9 cellular contexts compared by ENCODE assay signal in genomic region chr1:224623743-224624333, GRCh38. TPM values are rescaled to one million over a fixed set of nuclear protein-coding genes. Genes with fewer than 3 reads are reported as not detected.
DNase-seq lines count a peak whose midpoint lies in the region; ATAC-seq and TF ChIP-seq lines count a peak whose summit lies in the region.
"Had no signal": no experiment of that assay in that cellular context is flagged by ENCODE, and none has a peak within 500 bp of the region (broad histone marks: within the 10 kb centered on the region; RNA-seq: fewer than 3 reads in every experiment).

No MANE protein-coding gene starts in this region.

- intact Hi-C loops in right lobe of liver (cut with DNase I): no loop called here

- ATAC-seq in HG03064 (IDR thresholded peaks at IDR 0.05; ENCODE audit: low read depth, unreplicated experiment): peak; percentile 93
- ATAC-seq in activated T-helper 17 cell treated with anti-CD3 and anti-CD28 coated beads, Interleukin-2, amount 50 U/mL, for 72 hours (replicated peaks): peak; percentile 94
- ATAC-seq in right lobe of liver: peak in 3 of 4 donors; percentile 13 to 45 (median 40)

- H3K27ac ChIP-seq in right lobe of liver: no peak overlapping the region
- H3K27ac ChIP-seq: C4-2B had no signal

- H3K36me3 Mint-ChIP-seq in activated T-helper 17 cell treated with anti-CD3 and anti-CD28 coated beads, Interleukin-2, amount 50 U/mL, for 72 hours (ENCODE audit: low read depth): no peaks in the 10 kb centered on the region
- H3K36me3 Mint-ChIP-seq in glutamatergic neuron (ENCODE audit: unreplicated experiment): peaks cover 26% of the 10 kb centered on the region

- TF ChIP-seq CTCF in right lobe of liver (IDR thresholded peaks at IDR 0.05) (no peak), glutamatergic neuron (IDR thresholded peaks at IDR 0.05; ENCODE audit: partially characterized antibody, unreplicated experiment) (no peak)

- H3K4me1 ChIP-seq in right lobe of liver: no peaks in the 10 kb centered on the region

- peak; percentile 80 for DNase-seq in NK-92 treated with Interleukin-12 subunit alpha and Interleukin-12 subunit beta, amount 100 ng/mL, for 24 hours (lab: John Stamatoyannopoulos, UW)
- DNase-seq in NK-92 (lab: John Stamatoyannopoulos, UW; ENCODE audit: unreplicated experiment) (no peak), RKO (ENCODE audit: low spot score) (peak; percentile 40), right lobe of liver (no peak), Ammon's horn (ENCODE audit: low spot score) (no peak), glutamatergic neuron (no peak)

- H3K4me3 Mint-ChIP-seq in activated T-helper 17 cell treated with anti-CD3 and anti-CD28 coated beads, Interleukin-2, amount 50 U/mL, for 72 hours: peak overlapping the region; percentile 67
- H3K4me3 Mint-ChIP-seq in glutamatergic neuron (ENCODE audit: unreplicated experiment): no peak overlapping the region

- peak overlapping the region; percentile 89 for H3K27ac Mint-ChIP-seq in activated T-helper 17 cell treated with anti-CD3 and anti-CD28 coated beads, Interleukin-2, amount 50 U/mL, for 72 hours
- H3K27ac Mint-ChIP-seq in glutamatergic neuron (ENCODE audit: unreplicated experiment): no peak overlapping the region

- H3K4me1 Mint-ChIP-seq in activated T-helper 17 cell treated with anti-CD3 and anti-CD28 coated beads, Interleukin-2, amount 50 U/mL, for 72 hours: peaks cover 23% of the 10 kb centered on the region
- H3K4me1 Mint-ChIP-seq in glutamatergic neuron (ENCODE audit: low read depth, unreplicated experiment): peaks cover 3% of the 10 kb centered on the region

- H3K36me3 ChIP-seq in right lobe of liver: no peaks in the 10 kb centered on the region

- H3K27me3 Mint-ChIP-seq in activated T-helper 17 cell treated with anti-CD3 and anti-CD28 coated beads, Interleukin-2, amount 50 U/mL, for 72 hours: peaks cover 15% of the 10 kb centered on the region
- H3K27me3 Mint-ChIP-seq in glutamatergic neuron (ENCODE audit: unreplicated experiment): peaks cover 10% of the 10 kb centered on the region

- 34% methylated on average over 7 of the region's 7 CpGs for WGBS in right lobe of liver (ENCODE audit: insufficient coverage, low coverage, low lambda C conversion rate, missing lambda C conversion rate)

- H3K9me3 ChIP-seq in right lobe of liver: no peaks in the 10 kb centered on the region

- no peaks in the 10 kb centered on the region for H3K9me3 Mint-ChIP-seq in activated T-helper 17 cell treated with anti-CD3 and anti-CD28 coated beads, Interleukin-2, amount 50 U/mL, for 72 hours
- H3K9me3 Mint-ChIP-seq in glutamatergic neuron (ENCODE audit: unreplicated experiment): peaks cover 7% of the 10 kb centered on the region

- no peaks in the 10 kb centered on the region for H3K27me3 ChIP-seq in right lobe of liver

- H3K4me3 ChIP-seq in right lobe of liver: no peak overlapping the region

- TF ChIP-seq POLR2A in right lobe of liver (IDR thresholded peaks at IDR 0.05): no peak

RNA-seq across cellular contexts. Expression of gene CNIH3, which starts 7.7 kb away (rescaled TPM):
- 1 to 10 TPM; 1.4 to 3.0 TPM for total RNA-seq in activated T-helper 17 cell treated with anti-CD3 and anti-CD28 coated beads, Interleukin-2, amount 50 U/mL, for 72 hours
- total RNA-seq in right lobe of liver (1 to 10 TPM in 1 of 6 experiments, under 1 TPM in 5; 0.12 to 1.6 (median 0.55) TPM), glutamatergic neuron (ENCODE audit: unreplicated experiment) (4.4 TPM)

Comparison
In these comparisons a context has a peak if more than half of its experiments do, and no peak if none do; other contexts are left out.
1. DNase-seq: peak in NK-92 treated with Interleukin-12 subunit alpha and Interleukin-12 subunit beta, amount 100 ng/mL, for 24 hours (single experiment) and RKO (single experiment); none in NK-92 (single experiment), right lobe of liver (0 of 3), Ammon's horn (single experiment) and glutamatergic neuron (single experiment).
2. ATAC-seq: peak in every context shown above with its lines; median percentile 94 in activated T-helper 17 cell treated with anti-CD3 and anti-CD28 coated beads, Interleukin-2, amount 50 U/mL, for 72 hours; 93 in HG03064; 40 in right lobe of liver.